Comparison of ENCODE assay signal across 8 cellular contexts in the genomic region with DNA sequence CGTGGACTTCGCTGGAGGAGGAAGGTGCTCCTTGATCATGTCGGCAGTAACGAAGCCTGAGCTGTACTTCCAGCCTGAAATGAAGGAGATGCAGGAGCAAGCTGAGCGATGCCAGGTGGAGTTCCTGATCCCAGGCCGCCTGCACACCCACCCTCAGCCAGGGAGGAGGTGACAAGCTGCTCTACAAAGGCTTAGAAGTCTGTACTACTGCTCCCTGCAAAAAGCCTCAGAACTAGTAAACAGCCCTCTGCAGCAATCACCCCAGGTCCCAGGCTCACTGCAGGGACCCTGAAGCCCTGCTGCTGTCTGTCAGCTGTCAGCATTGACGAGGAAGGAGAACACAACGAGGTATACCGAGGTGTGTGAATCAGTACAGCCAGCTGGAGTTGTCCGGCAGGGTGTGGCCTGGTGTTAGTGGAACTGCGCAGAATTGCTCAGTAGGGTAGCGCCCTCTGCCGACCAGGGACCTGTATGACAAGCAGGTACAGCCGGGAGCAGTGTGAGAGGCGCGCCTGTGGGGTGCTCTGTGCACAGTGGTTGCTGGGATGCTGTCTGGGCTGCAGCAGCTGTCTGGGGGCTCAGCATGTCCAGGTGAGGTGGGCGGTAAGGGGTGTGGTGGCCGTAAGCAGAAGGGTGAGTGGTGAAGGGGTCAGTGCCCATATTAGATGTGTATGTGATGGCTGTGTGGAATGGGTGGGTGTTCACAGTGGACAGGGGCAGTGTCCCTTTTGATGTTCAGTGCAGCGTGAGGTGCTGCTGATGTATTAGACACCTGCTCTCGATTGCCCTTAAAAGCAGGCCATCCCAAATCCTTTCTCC. TPM values are rescaled to one million over a fixed set of nuclear protein-coding genes. Genes with fewer than 3 reads are reported as not detected.
DNase-seq lines count a peak whose midpoint lies in the region; ATAC-seq and TF ChIP-seq lines count a peak whose summit lies in the region.

No MANE protein-coding gene starts in this region.

- H3K4ac ChIP-seq in trophoblast cell (ENCODE audit: low read depth, low read length) = no peak overlapping the region

- no peak overlapping the region for H2BK12ac ChIP-seq in trophoblast cell (ENCODE audit: low read length)

- peak overlapping the region; percentile 42 for H3K27ac Mint-ChIP-seq in activated T-helper 2 cell treated with anti-CD3 and anti-CD28 coated beads, Interferon-gamma antibody, Interleukin-2, Interleukin-4, amounts not matched to agents 10 μg/mL and 5 μg/mL and 100 μg/mL, durations not matched to agents 14 hours and 24 hours and 36 hours

- H2AK5ac ChIP-seq in trophoblast cell (ENCODE audit: low read length) = no peak overlapping the region

- H3K18ac ChIP-seq in trophoblast cell (ENCODE audit: low read length) = no peak overlapping the region

- H3K14ac ChIP-seq in trophoblast cell (ENCODE audit: low read length) = no peak overlapping the region

- H3K4me3 Mint-ChIP-seq in activated T-helper 2 cell treated with anti-CD3 and anti-CD28 coated beads, Interferon-gamma antibody, Interleukin-2, Interleukin-4, amounts not matched to agents 10 μg/mL and 5 μg/mL and 100 μg/mL, durations not matched to agents 14 hours and 24 hours and 36 hours (ENCODE audit: low read depth) = no peak overlapping the region

- no peak overlapping the region for H3K9ac ChIP-seq in trophoblast cell (ENCODE audit: low read length)

- H3K36me3 ChIP-seq in gastroesophageal sphincter (peaks cover 0 to 16% of the 10 kb centered on the region in 2 donors), trophoblast cell (ENCODE audit: control insufficient read depth in 1 of 2, insufficient read depth in 2 of 2, low read length in 2 of 2) (peaks cover 31 to 37% of the 10 kb centered on the region in 2 experiments)

- H3K27me3 Mint-ChIP-seq in activated T-helper 2 cell treated with anti-CD3 and anti-CD28 coated beads, Interferon-gamma antibody, Interleukin-2, Interleukin-4, amounts not matched to agents 10 μg/mL and 5 μg/mL and 100 μg/mL, durations not matched to agents 14 hours and 24 hours and 36 hours (ENCODE audit: low read depth) = no peaks in the 10 kb centered on the region

- H3K23ac ChIP-seq in trophoblast cell (ENCODE audit: low read length) = no peak overlapping the region

- no peak overlapping the region for H2BK120ac ChIP-seq in trophoblast cell (ENCODE audit: insufficient read depth, low read length, poor library complexity)

- no peaks in the 10 kb centered on the region for H3K79me2 ChIP-seq in trophoblast cell (ENCODE audit: control insufficient read depth, insufficient read depth, low read length, poor library complexity)

- no peak for TF ChIP-seq POLR2A in gastroesophageal sphincter (IDR thresholded peaks at IDR 0.05)

- H4K8ac ChIP-seq in trophoblast cell (ENCODE audit: low read depth, low read length) = no peak overlapping the region

- peaks cover under 1% of the 10 kb centered on the region for H3K4me1 Mint-ChIP-seq in activated T-helper 2 cell treated with anti-CD3 and anti-CD28 coated beads, Interferon-gamma antibody, Interleukin-2, Interleukin-4, amounts not matched to agents 10 μg/mL and 5 μg/mL and 100 μg/mL, durations not matched to agents 14 hours and 24 hours and 36 hours (ENCODE audit: low read depth)

- H3K9me3 Mint-ChIP-seq in activated T-helper 2 cell treated with anti-CD3 and anti-CD28 coated beads, Interferon-gamma antibody, Interleukin-2, Interleukin-4, amounts not matched to agents 10 μg/mL and 5 μg/mL and 100 μg/mL, durations not matched to agents 14 hours and 24 hours and 36 hours = no peaks in the 10 kb centered on the region

- TF ChIP-seq CTCF in gastroesophageal sphincter (IDR thresholded peaks at IDR 0.05) = peak in 3 of 4 experiments; percentile 45 to 80 (median 67)

- H3K4me2 ChIP-seq in trophoblast cell (ENCODE audit: low read length) = no peak overlapping the region

- H3K9me3 ChIP-seq in gastroesophageal sphincter = peaks cover 0 to 4% (median 0%) of the 10 kb centered on the region in 3 donors
- H3K9me3 ChIP-seq in trophoblast cell (ENCODE audit: insufficient read depth, low read depth, low read length) = peaks cover 2% of the 10 kb centered on the region

- peak; percentile 70 for DNase-seq in EH (ENCODE audit: low read depth)
- DNase-seq in HS-27A (ENCODE audit: low read depth) = peak; percentile 49
- DNase-seq in RKO (ENCODE audit: low spot score) = peak; percentile 78
- peak; percentile 50 for DNase-seq in activated T-helper 2 cell treated with anti-CD3 and anti-CD28 coated beads, Interferon-gamma antibody, Interleukin-2, Interleukin-4, amounts not matched to agents 10 μg/mL and 5 μg/mL and 100 μg/mL, durations not matched to agents 14 hours and 24 hours and 36 hours (ENCODE audit: low spot score)
- peak; percentile 79 to 89 for DNase-seq in trophoblast cell
- DNase-seq in ureter (ENCODE audit: low spot score) = peak; percentile 86

- H3K4me1 ChIP-seq in gastroesophageal sphincter = no peaks in the 10 kb centered on the region
- peaks cover 7 to 17% of the 10 kb centered on the region in 2 experiments for H3K4me1 ChIP-seq in trophoblast cell (ENCODE audit: control insufficient read depth in 1 of 2, insufficient read depth in 2 of 2, low read length in 2 of 2)

- WGBS in gastroesophageal sphincter (ENCODE audit: low coverage in 1 of 2), 2 donors = 44 to 55% methylated on average over 4 to 11 of the region's 20 CpGs
- WGBS in trophoblast cell (ENCODE audit: extremely low coverage, insufficient coverage, insufficient read length) = no CpG with 5 or more reads among the region's 20 CpGs

- intact Hi-C loops in activated T-helper 2 cell treated with anti-CD3 and anti-CD28 coated beads, Interferon-gamma antibody, Interleukin-2, Interleukin-4, amounts not matched to agents 10 μg/mL and 5 μg/mL and 100 μg/mL, durations not matched to agents 14 hours and 24 hours and 36 hours (cut with micrococcal nuclease) = loop anchor here (1.0 kb wide), 1 partner anchor 152 kb away; a partner anchor contains a TSS

- no peak overlapping the region for H2BK5ac ChIP-seq in trophoblast cell (ENCODE audit: low read depth, low read length, poor library complexity)

- H3K27ac ChIP-seq in gastroesophageal sphincter = no peak overlapping the region
- no peak overlapping the region for H3K27ac ChIP-seq in trophoblast cell (ENCODE audit: low read depth, low read length)

- no peak for TF ChIP-seq EP300 in gastroesophageal sphincter (IDR thresholded peaks at IDR 0.05)

- no peaks in the 10 kb centered on the region for H3K36me3 Mint-ChIP-seq in activated T-helper 2 cell treated with anti-CD3 and anti-CD28 coated beads, Interferon-gamma antibody, Interleukin-2, Interleukin-4, amounts not matched to agents 10 μg/mL and 5 μg/mL and 100 μg/mL, durations not matched to agents 14 hours and 24 hours and 36 hours (ENCODE audit: low read depth)

- H4K12ac ChIP-seq in trophoblast cell (ENCODE audit: low read depth, low read length) = no peak overlapping the region

- H4K91ac ChIP-seq in trophoblast cell (ENCODE audit: low read depth, low read length) = no peak overlapping the region

- no peaks in the 10 kb centered on the region for H3K79me1 ChIP-seq in trophoblast cell (ENCODE audit: low read length)

- H3K27me3 ChIP-seq in gastroesophageal sphincter (no peaks in the 10 kb centered on the region), trophoblast cell (ENCODE audit: insufficient read depth, low read length) (no peaks in the 10 kb centered on the region)

- ATAC-seq in GM21447 (IDR thresholded peaks at IDR 0.05; ENCODE audit: unreplicated experiment) (peak; percentile 97), gastroesophageal sphincter (peak; percentile 85)

- H3K4me3 ChIP-seq in gastroesophageal sphincter (no peak overlapping the region), trophoblast cell (ENCODE audit: low read depth, low read length) (no peak overlapping the region)

- no peak overlapping the region for H2AFZ ChIP-seq in trophoblast cell (ENCODE audit: insufficient read depth, low read length, poor library complexity)

RNA-seq across cellular contexts. Expression of a gene that starts 7.6 kb away (rescaled TPM):
- 3.8 and 4.5 TPM in 2 replicates for total RNA-seq in activated T-helper 2 cell treated with anti-CD3 and anti-CD28 coated beads, Interferon-gamma antibody, Interleukin-2, Interleukin-4, amounts not matched to agents 10 μg/mL and 5 μg/mL and 100 μg/mL, durations not matched to agents 14 hours and 24 hours and 36 hours
- total RNA-seq in gastroesophageal sphincter (1 to 10 TPM; 1.2 to 4.4 (median 2.1) TPM), ureter (28.4 TPM)
- 57.9 and 60.0 TPM in 2 replicates for polyA plus RNA-seq in trophoblast cell (2013)

RNA-seq across cellular contexts. Expression of a gene that starts 40.6 kb away (rescaled TPM):
- not detected in 2 replicates for total RNA-seq in activated T-helper 2 cell treated with anti-CD3 and anti-CD28 coated beads, Interferon-gamma antibody, Interleukin-2, Interleukin-4, amounts not matched to agents 10 μg/mL and 5 μg/mL and 100 μg/mL, durations not matched to agents 14 hours and 24 hours and 36 hours
- total RNA-seq in gastroesophageal sphincter = not detected
- polyA plus RNA-seq in trophoblast cell (2013) = 1.5 and 1.9 TPM in 2 replicates
- 9.4 TPM for total RNA-seq in ureter

Comparison
In these comparisons a context has a peak if more than half of its experiments do, and no peak if none do; other contexts are left out.
1. RNA of a gene that starts 40.6 kb away (total RNA-seq): 9.4 TPM in ureter (single experiment); not detected in activated T-helper 2 cell treated with anti-CD3 and anti-CD28 coated beads, Interferon-gamma antibody, Interleukin-2, Interleukin-4, amounts not matched to agents 10 μg/mL and 5 μg/mL and 100 μg/mL, durations not matched to agents 14 hours and 24 hours and 36 hours and not detected in gastroesophageal sphincter; every median in the first group is over 10 times any median in the second.
2. Peak in every context shown above with its lines, with median percentiles within 50 percentile points of each other: DNase-seq.